8 cellular contexts compared by ENCODE assay signal in genomic region chrY:24605446-24605845, GRCh38. TPM values are rescaled to one million over a fixed set of nuclear protein-coding genes. Genes with fewer than 3 reads are reported as not detected.
"Had no signal": no experiment of that assay in that cellular context is flagged by ENCODE, and none has a peak within 500 bp of the region (broad histone marks: within the 10 kb centered on the region; RNA-seq: fewer than 3 reads in every experiment).

No MANE protein-coding gene starts in this region.

RNA-seq across cellular contexts. Expression of gene BPY2B, which starts 12.4 kb away (rescaled TPM):
- total RNA-seq: LHCN-M2, MCF 10A, NCI-H460, OCI-LY7, PC-9, Right ventricle myocardium superior, RPMI7951, SJSA1 had no signal
